ENCODE assay signal across 11 cellular contexts in genomic region chr17:77478899-77479298, GRCh38.
A peak's percentile ranks its signal among the peaks of the same experiment; 100 is the strongest.
DNase-seq lines count a peak whose midpoint lies in the region; ATAC-seq, FAIRE-seq and TF ChIP-seq lines count a peak whose summit lies in the region.
"Had no signal": no experiment of that assay in that cellular context is flagged by ENCODE, and none has a peak within 500 bp of the region (broad histone marks: within the 10 kb centered on the region; RNA-seq: fewer than 3 reads in every experiment).

No MANE protein-coding gene starts in this region.

- H3K4me3 ChIP-seq in cardiac muscle cell = no peak overlapping the region
- no peak overlapping the region for H3K4me3 ChIP-seq in lung
- no peak overlapping the region for H3K4me3 ChIP-seq in pancreas
- H3K4me3 ChIP-seq: ascending aorta had no signal

- peaks cover 54% of the 10 kb centered on the region for H3K36me3 Mint-ChIP-seq in activated CD8-positive, alpha-beta T cell treated with anti-CD3 and anti-CD28 coated beads, Interleukin-2, amount 10 ng/mL, durations not matched to agents 7 days and 5 days (ENCODE audit: low read depth)
- H3K36me3 Mint-ChIP-seq in type B pancreatic cell = peaks cover 9% of the 10 kb centered on the region

- no peak overlapping the region for H3K4me3 Mint-ChIP-seq in activated CD8-positive, alpha-beta T cell treated with anti-CD3 and anti-CD28 coated beads, Interleukin-2, amount 10 ng/mL, durations not matched to agents 7 days and 5 days
- peak overlapping the region; percentile 63 for H3K4me3 Mint-ChIP-seq in type B pancreatic cell

- intact Hi-C loops in Right ventricle myocardium inferior (cut with DNase I) = no loop called here
- intact Hi-C loops in pancreas (cut with DNase I) = no loop called here
- intact Hi-C loops in left colon (cut with DNase I, micrococcal nuclease) = no loop called here

- no peak for FAIRE-seq in pancreas (lab: Jason Lieb, UNC)

- H3K36me3 ChIP-seq in cardiac muscle cell (peaks cover 8% of the 10 kb centered on the region), lung (ENCODE audit: control insufficient read depth in 2 of 2, insufficient read depth in 2 of 2, low read length in 2 of 2) (peaks cover 0 to 27% of the 10 kb centered on the region in 2 donors), pancreas (peaks cover 0 to 13% (median 3%) of the 10 kb centered on the region in 3 donors)

- H3K27me3 ChIP-seq in cardiac muscle cell = no peaks in the 10 kb centered on the region
- H3K27me3 ChIP-seq in lung (ENCODE audit: control insufficient read depth, insufficient read depth) = no peaks in the 10 kb centered on the region
- no peaks in the 10 kb centered on the region for H3K27me3 ChIP-seq in pancreas
- H3K27me3 ChIP-seq: ascending aorta had no signal

- H3K4me1 ChIP-seq in cardiac muscle cell (ENCODE audit: low read depth) (peaks cover 72% of the 10 kb centered on the region), lung (ENCODE audit: control insufficient read depth in 2 of 2, insufficient read depth in 2 of 2, low read length in 2 of 2) (peaks cover 1 to 29% of the 10 kb centered on the region in 2 donors), pancreas (peaks cover 0 to 9% (median 5%) of the 10 kb centered on the region in 3 donors)

- WGBS in lung, 2 donors = 57 to 84% methylated on average over 11 of the region's 11 CpGs
- WGBS in pancreas, 2 donors = 89 to 98% methylated on average over 11 of the region's 11 CpGs

- no peaks in the 10 kb centered on the region for H3K27me3 Mint-ChIP-seq in activated CD8-positive, alpha-beta T cell treated with anti-CD3 and anti-CD28 coated beads, Interleukin-2, amount 10 ng/mL, durations not matched to agents 7 days and 5 days (ENCODE audit: low read depth)
- no peaks in the 10 kb centered on the region for H3K27me3 Mint-ChIP-seq in type B pancreatic cell

- H3K4me1 Mint-ChIP-seq in activated CD8-positive, alpha-beta T cell treated with anti-CD3 and anti-CD28 coated beads, Interleukin-2, amount 10 ng/mL, durations not matched to agents 7 days and 5 days (ENCODE audit: low read depth) = peaks cover 61% of the 10 kb centered on the region
- H3K4me1 Mint-ChIP-seq in type B pancreatic cell (ENCODE audit: unreplicated experiment) = peaks cover 51% of the 10 kb centered on the region

- TF ChIP-seq CTCF in cardiac muscle cell (IDR thresholded peaks at IDR 0.05; ENCODE audit: low read depth, low read length) (no peak), lung (IDR thresholded peaks at IDR 0.05; ENCODE audit: control extremely low read depth, extremely low read depth) (no peak), type B pancreatic cell (conservative IDR thresholded peaks at IDR 0.05) (no peak), pancreas (IDR thresholded peaks at IDR 0.05) (no peak)

- DNase-seq in cardiac muscle cell (ENCODE audit: low read depth in 1 of 2, low spot score in 1 of 2) (no peak), Right ventricle myocardium inferior (ENCODE audit: missing footprints) (no peak), lung (ENCODE audit: low spot score) (peak; percentile 45), type B pancreatic cell (ENCODE audit: extremely low spot score, unreplicated experiment) (no peak), pancreas (no peak), left colon (no peak)
- no peak for DNase-seq in activated CD8-positive, alpha-beta T cell treated with anti-CD3 and anti-CD28 coated beads, Interleukin-2, amount 10 ng/mL, durations not matched to agents 7 days and 5 days
- no peak for DNase-seq in stimulated activated CD4-positive, alpha-beta T cell treated with anti-CD3 and anti-CD28 coated beads, Interleukin-1b, Interleukin-23, amount 100 ng/mL, for 48 hours
- DNase-seq: NCI-H2081 treated with DMSO at 0.1 percent for 48 hours, occipital lobe had no signal

- peak overlapping the region; percentile 67 for H3K27ac ChIP-seq in cardiac muscle cell
- peak overlapping the region in 1 of 2 donors; percentile 41 for H3K27ac ChIP-seq in lung (ENCODE audit: low read depth in 1 of 2, low read length in 1 of 2)
- H3K27ac ChIP-seq in pancreas = no peak overlapping the region

- H3K9me3 ChIP-seq in cardiac muscle cell (ENCODE audit: low read depth) = no peaks in the 10 kb centered on the region
- peaks cover 0 to 4% of the 10 kb centered on the region in 2 donors for H3K9me3 ChIP-seq in lung (ENCODE audit: control insufficient read depth in 2 of 2, insufficient read depth in 1 of 2, low read length in 1 of 2)
- no peaks in the 10 kb centered on the region for H3K9me3 ChIP-seq in pancreas
- H3K9me3 ChIP-seq: ascending aorta had no signal

- POLR2A ChIA-PET in activated CD8-positive, alpha-beta T cell treated with anti-CD3 and anti-CD28 coated beads, Interleukin-2, amount 10 ng/mL, durations not matched to agents 7 days and 5 days (lab: Charles Lee) = no interaction called here

- H3K9me3 Mint-ChIP-seq in activated CD8-positive, alpha-beta T cell treated with anti-CD3 and anti-CD28 coated beads, Interleukin-2, amount 10 ng/mL, durations not matched to agents 7 days and 5 days (ENCODE audit: insufficient read depth) = no peaks in the 10 kb centered on the region
- no peaks in the 10 kb centered on the region for H3K9me3 Mint-ChIP-seq in type B pancreatic cell

- H3K27ac Mint-ChIP-seq in activated CD8-positive, alpha-beta T cell treated with anti-CD3 and anti-CD28 coated beads, Interleukin-2, amount 10 ng/mL, durations not matched to agents 7 days and 5 days = peak overlapping the region; percentile 21
- H3K27ac Mint-ChIP-seq in type B pancreatic cell = peak overlapping the region; percentile 89

- ATAC-seq in Right ventricle myocardium inferior (no peak), lung (ENCODE audit: insufficient read depth, low FRiP score) (no peak), pancreas (no peak), left colon (no peak)
- no peak for ATAC-seq in activated CD8-positive, alpha-beta T cell treated with anti-CD3 and anti-CD28 coated beads, Interleukin-2, amount 10 ng/mL, durations not matched to agents 7 days and 5 days

- CTCF ChIA-PET in activated CD8-positive, alpha-beta T cell treated with anti-CD3 and anti-CD28 coated beads, Interleukin-2, amount 10 ng/mL, durations not matched to agents 7 days and 5 days (lab: Charles Lee) = interaction anchor here (1.5 kb wide), 1 partner anchor 49 kb away, joined by 5 read pairs; no protein-coding TSS in a partner anchor
